In genomic region chr1:36207339-36207738, GRCh38 we compare ENCODE assay signal across 8 cellular contexts. TPM values are rescaled to one million over a fixed set of nuclear protein-coding genes. Genes with fewer than 3 reads are reported as not detected.
DNase-seq lines count a peak whose midpoint lies in the region; ATAC-seq, FAIRE-seq and TF ChIP-seq lines count a peak whose summit lies in the region.
"Had no signal": no experiment of that assay in that cellular context is flagged by ENCODE, and none has a peak within 500 bp of the region (broad histone marks: within the 10 kb centered on the region; RNA-seq: fewer than 3 reads in every experiment).

No MANE protein-coding gene starts in this region.

- no peak for TF ChIP-seq EP300 in K562 (IDR thresholded peaks at IDR 0.05; ENCODE audit: low read length)

- DNase-seq in K562 (ENCODE audit: extremely low read depth in 1 of 4, low spot score in 3 of 4) (peak in 1 of 4 experiments; percentile 5), left colon (peak in 1 of 2 donors; percentile 30), thoracic aorta (ENCODE audit: low spot score) (peak; percentile 66), NOMO-1 (lab: John Stamatoyannopoulos, UW; ENCODE audit: unreplicated experiment in 2 of 2) (no peak), ACHN (no peak)
- DNase-seq: activated T-cell treated with anti-CD3 and anti-CD28 coated beads, Interleukin-2, amount 50 U/mL, for 4 hours had no signal

- H3K36me3 ChIP-seq in Loucy (ENCODE audit: insufficient read depth, low read length) (no peaks in the 10 kb centered on the region), K562 (ENCODE audit: control insufficient read depth, insufficient read depth, low read length) (no peaks in the 10 kb centered on the region), thoracic aorta (no peaks in the 10 kb centered on the region)

- H3K9me2 ChIP-seq in Loucy (replicated peaks; ENCODE audit: low read depth, low read length), result no peaks in the 10 kb centered on the region

- H3K4me2 ChIP-seq in Loucy (ENCODE audit: low read depth, low read length, poor library complexity, severe bottlenecking), result no peak overlapping the region
- H3K4me2 ChIP-seq in K562 (ENCODE audit: insufficient read depth, low read length), result no peak overlapping the region

- in situ Hi-C loops in K562 (cut with MboI) (no loop called here), ACHN (cut with HindIII; ENCODE audit: low pct_ligation_motif_present, low pct_unique_long_range_greater_than_20kb, low sequenced_read_pairs) (no loop called here)

- H3K9me1 ChIP-seq in K562 (ENCODE audit: control insufficient read depth, insufficient read depth, low read length), result no peaks in the 10 kb centered on the region

- no TSS peak for BruUV-seq in K562 (replicated peaks; lab: Mats Ljungman, UMichigan)

- H3F3A ChIP-seq in Loucy (ENCODE audit: low read depth), result no peaks in the 10 kb centered on the region

- intact Hi-C loops in K562 (cut with micrococcal nuclease), result no loop called here
- intact Hi-C loops in left colon (cut with DNase I, micrococcal nuclease), result no loop called here

- H4K20me1 ChIP-seq in Loucy (ENCODE audit: insufficient read depth, low read length, poor library complexity, severe bottlenecking) (no peaks in the 10 kb centered on the region), K562 (replicated peaks; ENCODE audit: control insufficient read depth, insufficient read depth, low read length) (no peaks in the 10 kb centered on the region)

- H3K27ac ChIP-seq in K562 (ENCODE audit: extremely low read depth, low read depth, low read length), result no peak overlapping the region
- peak overlapping the region; percentile 52 to 62 for H3K27ac ChIP-seq in thoracic aorta

- no peaks in the 10 kb centered on the region for H3K27me3 ChIP-seq in Loucy (ENCODE audit: insufficient read depth, low read length, poor library complexity, severe bottlenecking)
- H3K27me3 ChIP-seq in K562 (ENCODE audit: control insufficient read depth in 2 of 2, insufficient read depth in 2 of 2, low read length in 2 of 2), result no peaks in the 10 kb centered on the region
- H3K27me3 ChIP-seq in thoracic aorta (replicated peaks; ENCODE audit: insufficient read depth), result no peaks in the 10 kb centered on the region

- H3K9ac ChIP-seq in Loucy (ENCODE audit: low read depth, low read length, poor library complexity, severe bottlenecking) (no peak overlapping the region), K562 (ENCODE audit: insufficient read depth in 1 of 2, low read depth in 2 of 2, low read length in 2 of 2) (peak overlapping the region in 1 of 2 experiments; percentile 15; a peak in 1 of 4 replicates)

- TF ChIP-seq CTCF in Loucy (conservative IDR thresholded peaks at IDR 0.05; ENCODE audit: low read length) (no peak), K562 (IDR thresholded peaks at IDR 0.05 in 2 of 3, conservative IDR thresholded peaks at IDR 0.05 in 1 of 3; ENCODE audit: insufficient read depth in 2 of 3, low read depth in 1 of 3, low read length in 3 of 3) (no peak), thoracic aorta (IDR thresholded peaks at IDR 0.05) (no peak)

- H3K79me2 ChIP-seq in Loucy (ENCODE audit: insufficient read depth, low read length) (no peaks in the 10 kb centered on the region), K562 (ENCODE audit: control insufficient read depth, insufficient read depth, low read length) (no peaks in the 10 kb centered on the region)

- H3K9me3 ChIP-seq in Loucy (ENCODE audit: insufficient read depth, low read depth, low read length), result no peaks in the 10 kb centered on the region
- no peaks in the 10 kb centered on the region for H3K9me3 ChIP-seq in K562 (replicated peaks; ENCODE audit: control insufficient read depth, insufficient read depth, low read depth, low read length)
- no peaks in the 10 kb centered on the region for H3K9me3 ChIP-seq in thoracic aorta

- CTCF ChIA-PET in K562 (lab: Yijun Ruan, JAX; ENCODE audit: low intra/inter-chr PET ratio), result no interaction called here

- 0 out of 2 replicates have a peak overlapping the region, but pooled peaks have one; percentile 40 for H2AFZ ChIP-seq in Loucy (ENCODE audit: low read length)
- peak overlapping the region; percentile 54; the same call in 1 of the 2 replicates for H2AFZ ChIP-seq in K562 (ENCODE audit: low read depth, low read length)

- 62% methylated on average over 6 of the region's 6 CpGs for WGBS in K562 (ENCODE audit: insufficient coverage, low coverage, missing lambda C conversion rate)

- TF ChIP-seq RAD21 in K562 (CRISPR knock-in tag; conservative IDR thresholded peaks at IDR 0.05 in 1 of 2, IDR thresholded peaks at IDR 0.05 in 1 of 2), result no peak

- no peak for FAIRE-seq in K562 (lab: Jason Lieb, UNC)

- no peak for TF ChIP-seq POLR2A in K562 (conservative IDR thresholded peaks at IDR 0.05)

- ATAC-seq in K562, result no peak; the same call in 2 of the 3 replicates
- peak; percentile 24 for ATAC-seq in left colon
- ATAC-seq in thoracic aorta (ENCODE audit: insufficient number of reproducible peaks, low FRiP score, low read depth), result peak; percentile 55
- no peak for ATAC-seq in HG02981 (IDR thresholded peaks at IDR 0.05; ENCODE audit: unreplicated experiment)
- ATAC-seq: activated T-cell treated with anti-CD3 and anti-CD28 coated beads, Interleukin-2, amount 50 U/mL, for 4 hours had no signal

- H3K4me1 ChIP-seq in Loucy (ENCODE audit: insufficient read depth, low read length, poor library complexity, severe bottlenecking) (no peaks in the 10 kb centered on the region), K562 (replicated peaks in 1 of 2; ENCODE audit: control insufficient read depth in 2 of 2, insufficient read depth in 2 of 2, low read length in 2 of 2) (peaks cover 2% of the 10 kb centered on the region in 2 experiments; a peak in 2 of 5 replicates), thoracic aorta (ENCODE audit: control insufficient read depth in 1 of 2, low read depth in 2 of 2) (peaks cover 28 to 58% of the 10 kb centered on the region in 2 donors)

- POLR2A ChIA-PET in K562 (lab: Yijun Ruan, JAX), result interaction anchor here (0.8 kb wide), 1 partner anchor 55 kb away, joined by 3 read pairs; no protein-coding TSS in a partner anchor

- no peak overlapping the region for H3K4me3 ChIP-seq in Loucy (ENCODE audit: low read length, poor library complexity, severe bottlenecking)
- H3K4me3 ChIP-seq in K562, result no peak overlapping the region
- peak overlapping the region; percentile 57 for H3K4me3 ChIP-seq in thoracic aorta

RNA-seq across cellular contexts. Expression of gene THRAP3, which starts 16.9 kb away (rescaled TPM):
- 53.3 and 99.3 TPM in 2 replicates for total RNA-seq in K562 (2011; cell fraction: chromatin; rRNA removed; ENCODE audit: low replicate concordance)
- 40.0 and 45.4 TPM in 2 replicates for total RNA-seq in K562 (2011; cell fraction: nucleolus; rRNA removed)
- total RNA-seq in K562 (2011; cell fraction: nucleoplasm; rRNA removed), result 40.3 and 53.6 TPM in 2 replicates
- 67.9 and 70.5 TPM in 2 replicates for total RNA-seq in K562 (2014; rRNA removed)
- total RNA-seq in K562 (2014; rRNA removed; fragmentation: Illumina TruSeq; extraction: Trizol), result 100 and 118 TPM in 2 replicates
- 125 and 128 TPM in 2 replicates for total RNA-seq in K562 (2015; rRNA removed; fragmentation: Illumina TruSeq; extraction: Trizol)
- 107 and 123 TPM in 2 replicates for total RNA-seq in K562 (2021)
- polyA plus RNA-seq in K562 (2011; rRNA removed), result 101 and 113 TPM in 2 replicates
- 36.7 and 54.3 TPM in 2 replicates for polyA plus RNA-seq in K562 (2011; cell fraction: cytosol; rRNA removed)
- 58.5 and 65.3 TPM in 2 replicates for polyA plus RNA-seq in K562 (2011; cell fraction: nucleus; rRNA removed)
- polyA plus RNA-seq in K562 (2012), result 61.1 and 64.3 TPM in 2 replicates
- polyA plus RNA-seq in K562 (2014; fragmentation: Illumina TruSeq; extraction: Trizol), result 133 TPM in 2 replicates
- polyA plus RNA-seq in K562 (2014; fragmentation: Nextera tagmentation; extraction: Ambion mirVana), result 100 to 1,000 TPM in 1 of 2 experiments, 10 to 100 TPM in 1; 66.2 to 135 TPM
- polyA plus RNA-seq in K562 (2014; rRNA removed), result 76.9 and 99.0 TPM in 2 replicates
- polyA minus RNA-seq in K562 (2011; rRNA and poly(A)+ RNA removed), result 180 TPM in 2 replicates
- 49.1 and 81.3 TPM in 2 replicates for polyA minus RNA-seq in K562 (2011; cell fraction: cytosol; rRNA and poly(A)+ RNA removed)
- 29.9 and 65.6 TPM in 2 replicates for polyA minus RNA-seq in K562 (2011; cell fraction: nucleus; rRNA and poly(A)+ RNA removed)
- total RNA-seq in left colon, result 10 to 100 TPM; 78.7 to 79.7 TPM
- total RNA-seq in thoracic aorta, result 100 to 1,000 TPM in 1 of 2 donors, 10 to 100 TPM in 1; 49.3 to 111 TPM

RNA-seq across cellular contexts. Expression of gene MAP7D1, which starts 51.4 kb away (rescaled TPM):
- 28.8 and 80.6 TPM in 2 replicates for total RNA-seq in K562 (2011; cell fraction: chromatin; rRNA removed; ENCODE audit: low replicate concordance)
- 47.5 and 62.2 TPM in 2 replicates for total RNA-seq in K562 (2011; cell fraction: nucleolus; rRNA removed)
- total RNA-seq in K562 (2011; cell fraction: nucleoplasm; rRNA removed), result 37.8 and 52.2 TPM in 2 replicates
- total RNA-seq in K562 (2014; rRNA removed) (72.8 and 74.4 TPM in 2 replicates), K562 (2014; rRNA removed; fragmentation: Illumina TruSeq; extraction: Trizol) (17.4 and 20.8 TPM in 2 replicates), K562 (2015; rRNA removed; fragmentation: Illumina TruSeq; extraction: Trizol) (34.5 and 37.8 TPM in 2 replicates), K562 (2021) (101 and 108 TPM in 2 replicates), left colon (10 to 100 TPM; 38.3 to 62.5 TPM), thoracic aorta (100 to 1,000 TPM; 170 to 186 TPM)
- polyA plus RNA-seq in K562 (2011; rRNA removed) (17.2 and 18.4 TPM in 2 replicates), K562 (2014; fragmentation: Illumina TruSeq; extraction: Trizol) (49.2 and 53.7 TPM in 2 replicates), K562 (2014; fragmentation: Nextera tagmentation; extraction: Ambion mirVana) (1 to 10 TPM; 3.6 to 4.4 TPM), K562 (2014; rRNA removed) (53.8 and 54.7 TPM in 2 replicates)
- polyA plus RNA-seq in K562 (2011; cell fraction: cytosol; rRNA removed), result 14.6 and 28.7 TPM in 2 replicates
- polyA plus RNA-seq in K562 (2011; cell fraction: nucleus; rRNA removed), result 34.1 and 46.2 TPM in 2 replicates
- 51.5 and 56.5 TPM in 2 replicates for polyA plus RNA-seq in K562 (2012)
- polyA minus RNA-seq in K562 (2011; rRNA and poly(A)+ RNA removed), result 8.2 and 9.2 TPM in 2 replicates
- 31.8 and 55.1 TPM in 2 replicates for polyA minus RNA-seq in K562 (2011; cell fraction: cytosol; rRNA and poly(A)+ RNA removed)
- polyA minus RNA-seq in K562 (2011; cell fraction: nucleus; rRNA and poly(A)+ RNA removed), result 13.1 and 14.8 TPM in 2 replicates

RNA-seq across cellular contexts. Expression of gene TRAPPC3, which starts 58.1 kb away (rescaled TPM):
- total RNA-seq in K562 (2011; cell fraction: chromatin; rRNA removed; ENCODE audit: low replicate concordance), result 60.6 and 88.2 TPM in 2 replicates
- 67.4 and 71.0 TPM in 2 replicates for total RNA-seq in K562 (2011; cell fraction: nucleolus; rRNA removed)
- 76.7 and 96.0 TPM in 2 replicates for total RNA-seq in K562 (2011; cell fraction: nucleoplasm; rRNA removed)
- 132 and 141 TPM in 2 replicates for total RNA-seq in K562 (2014; rRNA removed)
- total RNA-seq in K562 (2014; rRNA removed; fragmentation: Illumina TruSeq; extraction: Trizol), result 109 and 114 TPM in 2 replicates
- 112 and 115 TPM in 2 replicates for total RNA-seq in K562 (2015; rRNA removed; fragmentation: Illumina TruSeq; extraction: Trizol)
- total RNA-seq in K562 (2021), result 83.4 and 90.9 TPM in 2 replicates
- polyA plus RNA-seq in K562 (2011; rRNA removed), result 128 and 141 TPM in 2 replicates
- polyA plus RNA-seq in K562 (2011; cell fraction: cytosol; rRNA removed), result 75.6 and 128 TPM in 2 replicates
- polyA plus RNA-seq in K562 (2011; cell fraction: nucleus; rRNA removed), result 80.4 and 107 TPM in 2 replicates
- polyA plus RNA-seq in K562 (2012), result 109 and 110 TPM in 2 replicates
- polyA plus RNA-seq in K562 (2014; fragmentation: Illumina TruSeq; extraction: Trizol), result 127 and 140 TPM in 2 replicates
- polyA plus RNA-seq in K562 (2014; fragmentation: Nextera tagmentation; extraction: Ambion mirVana), result 10 to 100 TPM; 20.6 to 41.8 TPM
- polyA plus RNA-seq in K562 (2014; rRNA removed), result 119 and 142 TPM in 2 replicates
- 47.8 and 54.0 TPM in 2 replicates for polyA minus RNA-seq in K562 (2011; rRNA and poly(A)+ RNA removed)
- polyA minus RNA-seq in K562 (2011; cell fraction: cytosol; rRNA and poly(A)+ RNA removed), result 29.4 and 32.5 TPM in 2 replicates
- polyA minus RNA-seq in K562 (2011; cell fraction: nucleus; rRNA and poly(A)+ RNA removed), result 18.6 and 31.1 TPM in 2 replicates
- 10 to 100 TPM; 62.4 to 63.0 TPM for total RNA-seq in left colon
- 10 to 100 TPM; 78.5 to 92.3 TPM for total RNA-seq in thoracic aorta

Comparison
In these comparisons a context has a peak if more than half of its experiments do, and no peak if none do; other contexts are left out.
1. ATAC-seq: peak in left colon (single experiment) and thoracic aorta (single experiment); none in K562 (single experiment) and HG02981 (single experiment).